ENCODE assay signal across 18 cellular contexts in the genomic region with DNA sequence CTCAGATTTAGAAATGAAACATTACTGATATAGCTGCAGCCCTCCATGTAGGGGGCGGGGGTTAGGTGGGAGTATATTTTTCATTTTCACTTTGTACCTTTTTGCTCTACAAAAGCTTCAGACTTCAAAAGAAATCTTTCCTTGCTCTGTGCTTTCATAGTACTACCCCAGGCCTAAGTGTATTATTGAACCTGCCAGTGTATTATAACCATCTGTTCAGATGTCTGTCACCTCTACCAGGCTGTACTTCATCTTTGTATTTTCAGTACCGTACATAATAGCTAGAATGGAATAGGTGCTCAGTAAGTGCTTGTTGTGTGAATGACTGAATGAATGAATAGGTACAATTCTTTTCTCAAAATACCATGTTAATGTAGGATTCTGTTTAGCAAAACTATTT.
"Had no signal": no experiment of that assay in that cellular context is flagged by ENCODE, and none has a peak within 500 bp of the region (broad histone marks: within the 10 kb centered on the region; RNA-seq: fewer than 3 reads in every experiment).

No MANE protein-coding gene starts in this region.

- H3K27me3 ChIP-seq: heart left ventricle, right lobe of liver, upper lobe of left lung had no signal

- H3K27ac Mint-ChIP-seq: activated B cell treated with CpG ODN at 0.5 μM for 24 hours; memory B cell; nephron progenitor cell; stimulated activated naive B cell treated with anti-CD40 and anti-IgM and Interleukin-4, amounts not matched to agents 10 μg/mL and 1 μg/mL and 100 μg/mL, for 72 hours had no signal

- H3K4me1 Mint-ChIP-seq: activated B cell treated with CpG ODN at 0.5 μM for 24 hours had no signal

- H3K36me3 ChIP-seq: right lobe of liver had no signal

- H3K4me3 Mint-ChIP-seq: activated B cell treated with CpG ODN at 0.5 μM for 24 hours; memory B cell; nephron progenitor cell; stimulated activated naive B cell treated with anti-CD40 and anti-IgM and Interleukin-4, amounts not matched to agents 10 μg/mL and 1 μg/mL and 100 μg/mL, for 72 hours; T-helper 1 cell treated with Interleukin-12 subunit alpha and Interleukin-12 subunit beta and Interleukin-4 antibody, amounts not matched to agents 30 μg/mL and 1 μg/mL, for 36 hours had no signal

- H3K9me3 ChIP-seq: heart left ventricle, left ventricle myocardium inferior, psoas muscle, right lobe of liver, upper lobe of left lung had no signal

- H3K9me3 Mint-ChIP-seq: activated B cell treated with CpG ODN at 0.5 μM for 24 hours; memory B cell; nephron progenitor cell; stimulated activated naive B cell treated with anti-CD40 and anti-IgM and Interleukin-4, amounts not matched to agents 10 μg/mL and 1 μg/mL and 100 μg/mL, for 72 hours; T-helper 1 cell treated with Interleukin-12 subunit alpha and Interleukin-12 subunit beta and Interleukin-4 antibody, amounts not matched to agents 30 μg/mL and 1 μg/mL, for 36 hours had no signal

- H3K27me3 Mint-ChIP-seq: activated B cell treated with CpG ODN at 0.5 μM for 24 hours; memory B cell; stimulated activated naive B cell treated with anti-CD40 and anti-IgM and Interleukin-4, amounts not matched to agents 10 μg/mL and 1 μg/mL and 100 μg/mL, for 72 hours had no signal

- H3K27ac ChIP-seq: heart left ventricle, left ventricle myocardium inferior, psoas muscle, right lobe of liver, upper lobe of left lung had no signal

- DNase-seq: activated B cell treated with CpG ODN at 0.5 μM for 24 hours; activated CD4-positive, alpha-beta T cell treated with anti-CD3 and anti-CD28 coated beads, Interleukin-2, amount 50 U/mL, for 4 hours; activated gamma-delta T cell treated with Interleukin-2 at 50 U/mL for 16 hours; activated T-cell treated with anti-CD3 and anti-CD28 coated beads, Interleukin-2, amount 50 U/mL, for 48 hours; aorta; foreskin melanocyte; heart left ventricle; islet precursor cell; left ventricle myocardium inferior; nephron progenitor cell; psoas muscle; right lobe of liver; stimulated activated CD4-positive, alpha-beta T cell treated with anti-CD3 and anti-CD28 coated beads, Interleukin-2, amount 100 ng/mL, for 24 hours; stimulated activated naive B cell treated with anti-CD40 and anti-IgM and Interleukin-4, amounts not matched to agents 10 μg/mL and 1 μg/mL and 100 μg/mL, for 72 hours; substantia nigra; upper lobe of left lung had no signal

- ATAC-seq: heart left ventricle; psoas muscle; right lobe of liver; stimulated activated naive B cell treated with anti-CD40 and anti-IgM and Interleukin-4, amounts not matched to agents 10 μg/mL and 1 μg/mL and 100 μg/mL, for 72 hours had no signal

- H3K4me3 ChIP-seq: heart left ventricle, left ventricle myocardium inferior, psoas muscle, right lobe of liver, upper lobe of left lung had no signal
